ENCODE assay signal across 9 cellular contexts in genomic region chr12:125183187-125184067, GRCh38. TPM values are rescaled to one million over a fixed set of nuclear protein-coding genes. Genes with fewer than 3 reads are reported as not detected.
A peak's percentile ranks its signal among the peaks of the same experiment; 100 is the strongest.
DNase-seq lines count a peak whose midpoint lies in the region; ATAC-seq and TF ChIP-seq lines count a peak whose summit lies in the region.
"Had no signal": no experiment of that assay in that cellular context is flagged by ENCODE, and none has a peak within 500 bp of the region (broad histone marks: within the 10 kb centered on the region; RNA-seq: fewer than 3 reads in every experiment).

No MANE protein-coding gene starts in this region.

- POLR2A ChIA-PET in CD8-positive, alpha-beta T cell (lab: Charles Lee) = no interaction called here

- no peaks in the 10 kb centered on the region for H3K36me3 Mint-ChIP-seq in CD8-positive, alpha-beta T cell
- no peaks in the 10 kb centered on the region for H3K36me3 Mint-ChIP-seq in natural killer cell treated with Interleukin-12 subunit alpha and Interleukin-12 subunit beta and Interleukin-15 and Interleukin-18, amount 100 ng/mL, for 72 hours

- 13 to 18% methylated on average over 11 to 13 of the region's 27 CpGs for WGBS in esophagus squamous epithelium, 2 donors

- H3K36me3 ChIP-seq in CD8-positive, alpha-beta T cell (ENCODE audit: insufficient read depth, low read length) = no peaks in the 10 kb centered on the region
- H3K36me3 ChIP-seq in NT2/D1 (ENCODE audit: insufficient read depth, insufficient read length, low read length) (no peaks in the 10 kb centered on the region), esophagus squamous epithelium (no peaks in the 10 kb centered on the region)

- H3K9me3 ChIP-seq in CD8-positive, alpha-beta T cell (ENCODE audit: low read length) = no peaks in the 10 kb centered on the region
- H3K9me3 ChIP-seq in NT2/D1 (ENCODE audit: insufficient read depth, low read length) (no peaks in the 10 kb centered on the region), esophagus squamous epithelium (no peaks in the 10 kb centered on the region)

- H3K4me3 Mint-ChIP-seq in CD8-positive, alpha-beta T cell = no peak overlapping the region
- H3K4me3 Mint-ChIP-seq in natural killer cell treated with Interleukin-12 subunit alpha and Interleukin-12 subunit beta and Interleukin-15 and Interleukin-18, amount 100 ng/mL, for 72 hours = no peak overlapping the region

- no peak for TF ChIP-seq POLR2A in esophagus squamous epithelium (IDR thresholded peaks at IDR 0.05)

- H3K4me1 Mint-ChIP-seq in CD8-positive, alpha-beta T cell (ENCODE audit: low read depth) = peaks cover 10% of the 10 kb centered on the region
- H3K4me1 Mint-ChIP-seq in natural killer cell treated with Interleukin-12 subunit alpha and Interleukin-12 subunit beta and Interleukin-15 and Interleukin-18, amount 100 ng/mL, for 72 hours (ENCODE audit: low read depth in 2 of 2) = peaks cover 0 to 5% of the 10 kb centered on the region in 2 donors

- peaks cover 18% of the 10 kb centered on the region for H3K27me3 ChIP-seq in CD8-positive, alpha-beta T cell (ENCODE audit: insufficient read depth, low read length)
- H3K27me3 ChIP-seq in NT2/D1 (ENCODE audit: insufficient read depth, insufficient read length) (peaks cover 47% of the 10 kb centered on the region), esophagus squamous epithelium (peaks cover 5 to 87% (median 12%) of the 10 kb centered on the region in 4 donors)

- no peak overlapping the region for H3K4me3 ChIP-seq in CD8-positive, alpha-beta T cell (ENCODE audit: low read depth, low read length)
- H3K4me3 ChIP-seq in NT2/D1 (ENCODE audit: insufficient read length, low read depth) = peak overlapping the region; percentile 13
- no peak overlapping the region for H3K4me3 ChIP-seq in esophagus squamous epithelium

- H3K9me3 Mint-ChIP-seq in CD8-positive, alpha-beta T cell = no peaks in the 10 kb centered on the region
- no peaks in the 10 kb centered on the region for H3K9me3 Mint-ChIP-seq in natural killer cell treated with Interleukin-12 subunit alpha and Interleukin-12 subunit beta and Interleukin-15 and Interleukin-18, amount 100 ng/mL, for 72 hours

- CTCF ChIA-PET in CD8-positive, alpha-beta T cell (lab: Charles Lee) = interaction anchor here (0.6 to 1.8 kb wide), 18 partner anchors 8 to 1691 kb away, joined by 3 to 24 read pairs (median 4); no protein-coding TSS in a partner anchor

- TF ChIP-seq CTCF in CD8-positive, alpha-beta T cell (IDR thresholded peaks at IDR 0.05) = peak; percentile 99
- peak; percentile 96 to 100 (median 97) for TF ChIP-seq CTCF in esophagus squamous epithelium (IDR thresholded peaks at IDR 0.05)

- ATAC-seq in CD8-positive, alpha-beta T cell = peak; percentile 84
- ATAC-seq in GM19372 (IDR thresholded peaks at IDR 0.05; ENCODE audit: low read depth, unreplicated experiment) (peak; percentile 59), HG03558 (IDR thresholded peaks at IDR 0.05; ENCODE audit: extremely low read depth, unreplicated experiment) (peak; percentile 39)
- peak; percentile 75 to 78 for ATAC-seq in natural killer cell treated with Interleukin-12 subunit alpha and Interleukin-12 subunit beta and Interleukin-15 and Interleukin-18, amount 100 ng/mL, for 72 hours

- intact Hi-C loops in CD8-positive, alpha-beta T cell (cut with DNase I, micrococcal nuclease) = loop anchor here (1.0 to 10.0 kb wide), 4 partner anchors 220 to 1691 kb away; no protein-coding TSS in a partner anchor
- intact Hi-C loops in esophagus squamous epithelium (cut with DNase I) = loop anchor here (10.0 kb wide), 1 partner anchor 221 kb away; no protein-coding TSS in a partner anchor

- H3K27ac Mint-ChIP-seq in CD8-positive, alpha-beta T cell = no peak overlapping the region
- H3K27ac Mint-ChIP-seq in natural killer cell treated with Interleukin-12 subunit alpha and Interleukin-12 subunit beta and Interleukin-15 and Interleukin-18, amount 100 ng/mL, for 72 hours = no peak overlapping the region

- H3K9ac ChIP-seq in NT2/D1 (ENCODE audit: insufficient read length, low read depth) = peak overlapping the region; percentile 68

- peaks cover 50% of the 10 kb centered on the region for H3K27me3 Mint-ChIP-seq in CD8-positive, alpha-beta T cell (ENCODE audit: low read depth)
- peaks cover 42 to 49% of the 10 kb centered on the region in 2 donors for H3K27me3 Mint-ChIP-seq in natural killer cell treated with Interleukin-12 subunit alpha and Interleukin-12 subunit beta and Interleukin-15 and Interleukin-18, amount 100 ng/mL, for 72 hours

- DNase-seq in CD8-positive, alpha-beta T cell = peak; percentile 61 to 86 (median 74)
- DNase-seq in NT2/D1 (ENCODE audit: low read depth, low spot score) (peak; percentile 87), activated T-cell treated with anti-CD3 and anti-CD28 coated beads for 1 hour (ENCODE audit: low read depth) (peak; percentile 74), esophagus squamous epithelium (lab: John Stamatoyannopoulos, UW) (peak; percentile 6)
- DNase-seq in natural killer cell treated with Interleukin-12 subunit alpha and Interleukin-12 subunit beta and Interleukin-15 and Interleukin-18, amount 100 ng/mL, for 72 hours (ENCODE audit: low spot score) = peak; percentile 81
- peak; percentile 28 to 79 (median 55) for DNase-seq in stimulated activated naive CD4-positive, alpha-beta T cell (lab: John Stamatoyannopoulos, UW)

- H3K4me1 ChIP-seq in CD8-positive, alpha-beta T cell (ENCODE audit: insufficient read depth, low read length) = peaks cover 7% of the 10 kb centered on the region
- H3K4me1 ChIP-seq in NT2/D1 (ENCODE audit: insufficient read depth, insufficient read length) (peaks cover 6% of the 10 kb centered on the region), esophagus squamous epithelium (peaks cover 20 to 40% (median 22%) of the 10 kb centered on the region in 3 donors)

- H3K27ac ChIP-seq in CD8-positive, alpha-beta T cell (ENCODE audit: low read depth, low read length) = no peak overlapping the region
- no peak overlapping the region for H3K27ac ChIP-seq in esophagus squamous epithelium
- H3K27ac ChIP-seq: epithelial cell of prostate had no signal

RNA-seq across cellular contexts. Expression of gene TMEM132B, which starts 2.8 kb away (rescaled TPM):
- not detected for total RNA-seq in CD8-positive, alpha-beta T cell
- total RNA-seq in esophagus squamous epithelium = 1 to 10 TPM in 2 of 4 donors, under 1 TPM in 2; 0.38 to 3.0 (median 1.3) TPM
- not detected for total RNA-seq in natural killer cell treated with Interleukin-12 subunit alpha and Interleukin-12 subunit beta and Interleukin-15 and Interleukin-18, amount 100 ng/mL, for 72 hours

Comparison
In these comparisons a context has a peak if more than half of its experiments do, and no peak if none do; other contexts are left out.
1. DNase-seq: peak in every context shown above with its lines; median percentile 87 in NT2/D1; 81 in natural killer cell treated with Interleukin-12 subunit alpha and Interleukin-12 subunit beta and Interleukin-15 and Interleukin-18, amount 100 ng/mL, for 72 hours; 74 in CD8-positive, alpha-beta T cell; 74 in activated T-cell treated with anti-CD3 and anti-CD28 coated beads for 1 hour; 55 in stimulated activated naive CD4-positive, alpha-beta T cell; 6 in esophagus squamous epithelium.